In the genomic region with DNA sequence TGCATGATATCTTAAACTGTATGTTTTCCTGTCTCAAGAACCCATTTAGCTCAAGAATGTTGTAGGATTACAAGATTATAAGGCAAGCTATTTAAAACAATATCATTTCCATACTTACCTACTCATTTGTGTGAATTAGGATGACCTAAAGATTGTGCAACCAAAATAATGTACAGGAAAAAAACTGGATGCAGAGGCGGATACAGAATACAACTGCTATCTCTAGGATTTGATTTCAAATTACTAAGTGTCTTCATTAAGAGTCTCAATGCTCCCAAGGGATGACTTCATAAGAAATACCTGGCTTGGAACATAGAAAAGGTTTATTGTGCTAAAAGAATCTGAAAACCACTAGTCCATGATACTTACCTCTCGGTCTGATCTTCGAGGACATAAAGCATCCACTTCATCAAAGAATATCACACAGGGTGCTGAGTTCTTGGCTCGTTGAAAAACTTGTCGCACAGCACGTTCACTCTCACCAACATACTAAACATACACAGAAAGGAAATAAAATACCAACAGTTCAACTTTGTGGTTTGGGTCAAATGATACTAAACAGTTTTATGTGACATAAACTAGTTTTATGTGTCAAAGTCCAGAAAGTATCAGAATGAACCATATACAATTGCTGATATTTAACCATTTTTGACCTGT, we compare ENCODE assay signal across 19 cellular contexts.
"Had no signal": no experiment of that assay in that cellular context is flagged by ENCODE, and none has a peak within 500 bp of the region (broad histone marks: within the 10 kb centered on the region; RNA-seq: fewer than 3 reads in every experiment).

No MANE protein-coding gene starts in this region.

- H3K27ac ChIP-seq: ascending aorta, breast epithelium, gastroesophageal sphincter, heart right ventricle, neutrophil, thoracic aorta had no signal

- H3K4me1 ChIP-seq: ascending aorta, breast epithelium, gastroesophageal sphincter had no signal

- H3K4me3 ChIP-seq: ascending aorta, breast epithelium, gastroesophageal sphincter, heart right ventricle, lung, thoracic aorta had no signal

- DNase-seq: activated CD4-positive, alpha-beta memory T cell treated with anti-CD3 and anti-CD28 coated beads, Interleukin-2, amount 10 ng/mL, durations not matched to agents 7 days and 5 days; activated CD4-positive, alpha-beta T cell treated with anti-CD3 and anti-CD28 coated beads for 4 hours; activated CD8-positive, alpha-beta memory T cell treated with anti-CD3 and anti-CD28 coated beads, Interleukin-2, amount 50 U/mL, for 4 hours; activated naive CD4-positive, alpha-beta T cell treated with anti-CD3 and anti-CD28 coated beads for 36 hours; activated naive CD8-positive, alpha-beta T cell treated with anti-CD3 and anti-CD28 coated beads, Interleukin-2, amount 50 U/mL, for 24 hours; heart right ventricle; left cardiac atrium; naive thymus-derived CD8-positive, alpha-beta T cell; stimulated activated CD4-positive, alpha-beta T cell treated with anti-CD3 and anti-CD28 coated beads, Interleukin-1b, Interleukin-23, amount 100 ng/mL, for 48 hours; T-helper 17 cell had no signal

- H3K9me3 ChIP-seq: ascending aorta, breast epithelium, gastroesophageal sphincter, heart right ventricle, neutrophil, thoracic aorta had no signal

- FAIRE-seq: urothelium cell line had no signal

- ATAC-seq: activated naive CD8-positive, alpha-beta T cell treated with anti-CD3 and anti-CD28 coated beads, Interleukin-2, amount 50 U/mL, for 24 hours; activated T-helper 17 cell treated with anti-CD3 and anti-CD28 coated beads, Interleukin-2, amount 50 U/mL, for 72 hours; gastroesophageal sphincter; heart right ventricle; left cardiac atrium; naive thymus-derived CD8-positive, alpha-beta T cell; T-helper 17 cell; WTC11 had no signal

- H3K27me3 ChIP-seq: ascending aorta, breast epithelium, gastroesophageal sphincter, heart right ventricle, neutrophil had no signal

- H3K36me3 ChIP-seq: breast epithelium had no signal
